Comparison of ENCODE assay signal across 24 cellular contexts in genomic region chr11:70410276-70410675, GRCh38. TPM values are rescaled to one million over a fixed set of nuclear protein-coding genes. Genes with fewer than 3 reads are reported as not detected.
"Had no signal": no experiment of that assay in that cellular context is flagged by ENCODE, and none has a peak within 500 bp of the region (broad histone marks: within the 10 kb centered on the region; RNA-seq: fewer than 3 reads in every experiment).

No MANE protein-coding gene starts in this region.

- DNase-seq: activated B cell treated with CpG ODN at 0.5 μM for 24 hours; activated CD4-positive, alpha-beta T cell treated with anti-CD3 and anti-CD28 coated beads for 36 hours; activated CD8-positive, alpha-beta memory T cell treated with anti-CD3 and anti-CD28 coated beads, Interleukin-2, amount 10 ng/mL, durations not matched to agents 7 days and 5 days; activated CD8-positive, alpha-beta T cell treated with anti-CD3 and anti-CD28 coated beads, Interleukin-2, amount 10 ng/mL, durations not matched to agents 7 days and 5 days; activated T-cell treated with anti-CD3 and anti-CD28 coated beads, Interleukin-2, amount 50 U/mL, for 48 hours; dermis blood vessel endothelial cell; effector CD4-positive, alpha-beta T cell; glutamatergic neuron; hippocampal formation; left colon; lower lobe of right lung; mesendoderm; mucosa of descending colon; ovary; retina; stimulated activated CD4-positive, alpha-beta T cell treated with anti-CD3 and anti-CD28 coated beads, Interleukin-15, amount 100 ng/mL, for 24 hours; stimulated activated CD4-positive, alpha-beta T cell treated with anti-CD3 and anti-CD28 coated beads, Interleukin-2, amount 100 ng/mL, for 24 hours; stimulated activated naive B cell treated with anti-CD40 and anti-IgM and Interleukin-4, amounts not matched to agents 10 μg/mL and 1 μg/mL and 100 μg/mL, for 72 hours; T-helper 1 cell; tibial artery had no signal

- H3K36me3 Mint-ChIP-seq: activated CD8-positive, alpha-beta memory T cell treated with anti-CD3 and anti-CD28 coated beads, Interleukin-2, amount 10 ng/mL, durations not matched to agents 7 days and 5 days; natural killer cell treated with Interleukin-12 subunit alpha and Interleukin-12 subunit beta and Interleukin-15 and Interleukin-18, amount 100 ng/mL, for 72 hours had no signal

- H3K27me3 Mint-ChIP-seq: activated CD4-positive, alpha-beta T cell treated with anti-CD3 and anti-CD28 coated beads for 36 hours; activated naive CD4-positive, alpha-beta T cell treated with anti-CD3 and anti-CD28 coated beads, Interleukin-2, amount 50 U/mL, for 24 hours had no signal

- H3K27ac Mint-ChIP-seq: activated B cell treated with CpG ODN at 0.5 μM for 24 hours; activated CD4-positive, alpha-beta T cell treated with anti-CD3 and anti-CD28 coated beads for 36 hours; activated CD8-positive, alpha-beta memory T cell treated with anti-CD3 and anti-CD28 coated beads, Interleukin-2, amount 10 ng/mL, durations not matched to agents 7 days and 5 days; activated CD8-positive, alpha-beta T cell treated with anti-CD3 and anti-CD28 coated beads, Interleukin-2, amount 10 ng/mL, durations not matched to agents 7 days and 5 days; activated naive CD4-positive, alpha-beta T cell treated with anti-CD3 and anti-CD28 coated beads, Interleukin-2, amount 50 U/mL, for 24 hours; activated T-helper 2 cell treated with anti-CD3 and anti-CD28 coated beads, Interferon-gamma antibody, Interleukin-2, Interleukin-4, amounts not matched to agents 10 μg/mL and 5 μg/mL and 100 μg/mL, durations not matched to agents 14 hours and 24 hours and 36 hours; natural killer cell treated with Interleukin-12 subunit alpha and Interleukin-12 subunit beta and Interleukin-15 and Interleukin-18, amount 100 ng/mL, for 72 hours; stimulated activated naive B cell treated with anti-CD40 and anti-IgM and Interleukin-4, amounts not matched to agents 10 μg/mL and 1 μg/mL and 100 μg/mL, for 72 hours; T-helper 2 cell treated with Interferon-gamma antibody and Interleukin-4, amounts not matched to agents 5 μg/mL and 100 μg/mL, for 36 hours had no signal

- ATAC-seq: activated CD4-positive, alpha-beta T cell treated with anti-CD3 and anti-CD28 coated beads for 36 hours; activated CD8-positive, alpha-beta memory T cell treated with anti-CD3 and anti-CD28 coated beads, Interleukin-2, amount 10 ng/mL, durations not matched to agents 7 days and 5 days; activated CD8-positive, alpha-beta T cell treated with anti-CD3 and anti-CD28 coated beads, Interleukin-2, amount 10 ng/mL, durations not matched to agents 7 days and 5 days; left colon; lower lobe of right lung; mucosa of descending colon; natural killer cell treated with Interleukin-12 subunit alpha and Interleukin-12 subunit beta and Interleukin-15 and Interleukin-18, amount 100 ng/mL, for 72 hours; stimulated activated naive B cell treated with anti-CD40 and anti-IgM and Interleukin-4, amounts not matched to agents 10 μg/mL and 1 μg/mL and 100 μg/mL, for 72 hours had no signal

- H3K4me1 Mint-ChIP-seq: activated B cell treated with CpG ODN at 0.5 μM for 24 hours; activated naive CD4-positive, alpha-beta T cell treated with anti-CD3 and anti-CD28 coated beads, Interleukin-2, amount 50 U/mL, for 24 hours had no signal

- H3K4me3 Mint-ChIP-seq: activated B cell treated with CpG ODN at 0.5 μM for 24 hours; activated CD4-positive, alpha-beta T cell treated with anti-CD3 and anti-CD28 coated beads for 36 hours; activated CD8-positive, alpha-beta memory T cell treated with anti-CD3 and anti-CD28 coated beads, Interleukin-2, amount 10 ng/mL, durations not matched to agents 7 days and 5 days; activated CD8-positive, alpha-beta T cell treated with anti-CD3 and anti-CD28 coated beads, Interleukin-2, amount 10 ng/mL, durations not matched to agents 7 days and 5 days; activated naive CD4-positive, alpha-beta T cell treated with anti-CD3 and anti-CD28 coated beads, Interleukin-2, amount 50 U/mL, for 24 hours; natural killer cell treated with Interleukin-12 subunit alpha and Interleukin-12 subunit beta and Interleukin-15 and Interleukin-18, amount 100 ng/mL, for 72 hours; stimulated activated naive B cell treated with anti-CD40 and anti-IgM and Interleukin-4, amounts not matched to agents 10 μg/mL and 1 μg/mL and 100 μg/mL, for 72 hours; T-helper 2 cell treated with Interferon-gamma antibody and Interleukin-4, amounts not matched to agents 5 μg/mL and 100 μg/mL, for 36 hours had no signal

- H3K9me3 Mint-ChIP-seq: activated B cell treated with CpG ODN at 0.5 μM for 24 hours; activated naive CD4-positive, alpha-beta T cell treated with anti-CD3 and anti-CD28 coated beads, Interleukin-2, amount 50 U/mL, for 24 hours; activated T-helper 2 cell treated with anti-CD3 and anti-CD28 coated beads, Interferon-gamma antibody, Interleukin-2, Interleukin-4, amounts not matched to agents 10 μg/mL and 5 μg/mL and 100 μg/mL, durations not matched to agents 14 hours and 24 hours and 36 hours; natural killer cell treated with Interleukin-12 subunit alpha and Interleukin-12 subunit beta and Interleukin-15 and Interleukin-18, amount 100 ng/mL, for 72 hours; stimulated activated naive B cell treated with anti-CD40 and anti-IgM and Interleukin-4, amounts not matched to agents 10 μg/mL and 1 μg/mL and 100 μg/mL, for 72 hours; T-helper 2 cell treated with Interferon-gamma antibody and Interleukin-4, amounts not matched to agents 5 μg/mL and 100 μg/mL, for 36 hours had no signal

RNA-seq across cellular contexts. Expression of gene CTTN, which starts 11.9 kb away (rescaled TPM):
- total RNA-seq: activated CD8-positive, alpha-beta T cell treated with anti-CD3 and anti-CD28 coated beads, Interleukin-2, amount 10 ng/mL, durations not matched to agents 7 days and 5 days had no signal
